In the genomic region with DNA sequence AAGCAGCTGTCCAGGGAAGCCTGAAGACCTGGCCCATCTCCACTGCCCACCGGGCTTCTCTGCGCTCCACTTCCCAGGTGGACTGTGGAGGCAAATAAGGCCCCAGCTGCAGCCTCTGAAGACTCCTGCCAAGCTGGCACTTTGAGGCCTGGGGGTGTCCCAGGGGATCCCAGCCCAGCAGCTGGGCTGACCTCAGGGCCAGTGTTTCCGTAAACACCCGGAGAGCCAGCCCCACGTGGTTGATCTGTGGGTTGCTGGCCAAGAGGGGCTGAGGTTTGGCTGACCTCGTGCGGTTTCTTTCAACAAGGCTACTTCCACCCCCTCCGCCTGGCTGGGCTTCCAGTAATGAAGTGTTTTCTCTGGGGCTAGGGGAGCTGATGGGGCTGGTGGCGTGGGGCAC, we compare ENCODE assay signal across 9 cellular contexts. TPM values are rescaled to one million over a fixed set of nuclear protein-coding genes. Genes with fewer than 3 reads are reported as not detected.
A peak's percentile ranks its signal among the peaks of the same experiment; 100 is the strongest.
DNase-seq lines count a peak whose midpoint lies in the region; ATAC-seq and TF ChIP-seq lines count a peak whose summit lies in the region.
"Had no signal": no experiment of that assay in that cellular context is flagged by ENCODE, and none has a peak within 500 bp of the region (broad histone marks: within the 10 kb centered on the region; RNA-seq: fewer than 3 reads in every experiment).

No MANE protein-coding gene starts in this region.

- TF ChIP-seq CTCF in coronary artery (IDR thresholded peaks at IDR 0.05) = no peak

- peak in 13 of 14 donors; percentile 12 to 83 (median 66) for DNase-seq in C1 segment of cervical spinal cord (lab: John Stamatoyannopoulos, UW)
- peak; percentile 97 for DNase-seq in coronary artery (ENCODE audit: low spot score)
- DNase-seq in middle frontal gyrus (ENCODE audit: extremely low spot score, low spot score) = peak; percentile 72
- DNase-seq in COR-L47 (lab: John Stamatoyannopoulos, UW) = no peak
- DNase-seq in HT-29 (ENCODE audit: low spot score) = no peak
- DNase-seq in CD1c-positive myeloid dendritic cell (ENCODE audit: extremely low spot score) = no peak
- DNase-seq: activated naive CD8-positive, alpha-beta T cell treated with anti-CD3 and anti-CD28 coated beads, Interleukin-2, amount 10 ng/mL, durations not matched to agents 7 days and 5 days had no signal

- ATAC-seq in HG03571 (IDR thresholded peaks at IDR 0.05; ENCODE audit: unreplicated experiment) (peak; percentile 55), GM18870 (IDR thresholded peaks at IDR 0.05; ENCODE audit: unreplicated experiment) (no peak)

- H3K4me3 ChIP-seq in coronary artery = peak overlapping the region; percentile 45

- peak overlapping the region; percentile 94 to 95 for H3K27ac ChIP-seq in coronary artery

RNA-seq across cellular contexts. Expression of a gene that starts 12.4 kb away (rescaled TPM):
- total RNA-seq in HT-29 (2014; rRNA removed; shearing (Covaris generic)) = not detected in 2 replicates
- total RNA-seq: activated naive CD8-positive, alpha-beta T cell treated with anti-CD3 and anti-CD28 coated beads, Interleukin-2, amount 10 ng/mL, durations not matched to agents 7 days and 5 days had no signal

RNA-seq across cellular contexts. Expression of a gene that starts 42.9 kb away (rescaled TPM):
- not detected in 2 replicates for total RNA-seq in HT-29 (2014; rRNA removed; shearing (Covaris generic))
- total RNA-seq: activated naive CD8-positive, alpha-beta T cell treated with anti-CD3 and anti-CD28 coated beads, Interleukin-2, amount 10 ng/mL, durations not matched to agents 7 days and 5 days had no signal

RNA-seq across cellular contexts. Expression of a gene that starts 51.3 kb away (rescaled TPM):
- 0.39 TPM in 1 of 2 replicates, not detected in the other for total RNA-seq in HT-29 (2014; rRNA removed; shearing (Covaris generic))

Comparison
In these comparisons a context has a peak if more than half of its experiments do, and no peak if none do; other contexts are left out.
1. DNase-seq: peak in C1 segment of cervical spinal cord (13 of 14), coronary artery (single experiment) and middle frontal gyrus (single experiment); none in COR-L47 (single experiment), HT-29 (single experiment) and CD1c-positive myeloid dendritic cell (single experiment).